Comparison of ENCODE assay signal across 17 cellular contexts in genomic region chr4:125433453-125433852, GRCh38.
DNase-seq lines count a peak whose midpoint lies in the region; ATAC-seq, FAIRE-seq and TF ChIP-seq lines count a peak whose summit lies in the region.
"Had no signal": no experiment of that assay in that cellular context is flagged by ENCODE, and none has a peak within 500 bp of the region (broad histone marks: within the 10 kb centered on the region; RNA-seq: fewer than 3 reads in every experiment).

No MANE protein-coding gene starts in this region.

- H3K36me3 Mint-ChIP-seq in astrocyte (ENCODE audit: low read depth, unreplicated experiment): no peaks in the 10 kb centered on the region
- peaks cover 7% of the 10 kb centered on the region for H3K36me3 Mint-ChIP-seq in natural killer cell
- H3K36me3 Mint-ChIP-seq: natural killer cell treated with Interleukin-12 subunit alpha and Interleukin-12 subunit beta and Interleukin-15 and Interleukin-18, amount 100 ng/mL, for 72 hours had no signal

- H3K4me3 Mint-ChIP-seq in astrocyte (ENCODE audit: unreplicated experiment) (no peak overlapping the region), natural killer cell (no peak overlapping the region)
- H3K4me3 Mint-ChIP-seq: natural killer cell treated with Interleukin-12 subunit alpha and Interleukin-12 subunit beta and Interleukin-15 and Interleukin-18, amount 100 ng/mL, for 72 hours had no signal

- H3K79me2 ChIP-seq in GM23248 (ENCODE audit: insufficient read depth) (no peaks in the 10 kb centered on the region), astrocyte (ENCODE audit: insufficient read depth, low read length) (no peaks in the 10 kb centered on the region), smooth muscle cell (ENCODE audit: low read depth) (no peaks in the 10 kb centered on the region)

- H3K4me1 ChIP-seq in GM23248 (ENCODE audit: insufficient read depth) (peaks cover 16% of the 10 kb centered on the region), astrocyte (ENCODE audit: insufficient read depth, low read length) (peaks cover 3% of the 10 kb centered on the region), smooth muscle cell (ENCODE audit: low read depth) (no peaks in the 10 kb centered on the region)
- H3K4me1 ChIP-seq: Peyer's patch, sigmoid colon had no signal

- 0 to 3% methylated on average over 2 of the region's 2 CpGs for WGBS in GM23248 (ENCODE audit: low coverage in 1 of 2, low lambda C conversion rate in 2 of 2, missing lambda C conversion rate in 2 of 2), 2 experiments
- 17% methylated on average over 2 of the region's 2 CpGs for WGBS in smooth muscle cell (ENCODE audit: low lambda C conversion rate)

- H3K9ac ChIP-seq in GM23248: peak overlapping the region; percentile 33; the same call in 1 of the 2 replicates
- H3K9ac ChIP-seq in astrocyte (ENCODE audit: low read length): no peak overlapping the region
- no peak overlapping the region for H3K9ac ChIP-seq in smooth muscle cell (ENCODE audit: low read depth)

- peak overlapping the region; percentile 40 for H3K4me2 ChIP-seq in GM23248 (ENCODE audit: unreplicated experiment)
- H3K4me2 ChIP-seq in astrocyte (ENCODE audit: low read length): peak overlapping the region; percentile 21
- peak overlapping the region; percentile 66 for H3K4me2 ChIP-seq in smooth muscle cell

- no peaks in the 10 kb centered on the region for H3K27me3 Mint-ChIP-seq in astrocyte (ENCODE audit: low read depth, unreplicated experiment)
- H3K27me3 Mint-ChIP-seq in natural killer cell (ENCODE audit: low read depth in 2 of 2): no peaks in the 10 kb centered on the region
- H3K27me3 Mint-ChIP-seq: natural killer cell treated with Interleukin-12 subunit alpha and Interleukin-12 subunit beta and Interleukin-15 and Interleukin-18, amount 100 ng/mL, for 72 hours had no signal

- intact Hi-C loops in natural killer cell (cut with micrococcal nuclease): no loop called here

- peaks cover 9% of the 10 kb centered on the region for H3K4me1 Mint-ChIP-seq in astrocyte (ENCODE audit: low read depth, unreplicated experiment)
- H3K4me1 Mint-ChIP-seq in natural killer cell: no peaks in the 10 kb centered on the region

- H3K27ac ChIP-seq in GM23248 (peak overlapping the region; percentile 78), astrocyte (ENCODE audit: low read depth, low read length) (peak overlapping the region; percentile 31), smooth muscle cell (ENCODE audit: low read depth) (peak overlapping the region; percentile 56)

- H2AFZ ChIP-seq in GM23248: no peak overlapping the region
- no peak overlapping the region for H2AFZ ChIP-seq in astrocyte (ENCODE audit: low read depth, low read length)
- H2AFZ ChIP-seq in smooth muscle cell (ENCODE audit: low read depth): no peak overlapping the region

- no peak overlapping the region for H3K27ac Mint-ChIP-seq in astrocyte (ENCODE audit: unreplicated experiment)
- no peak overlapping the region for H3K27ac Mint-ChIP-seq in natural killer cell
- H3K27ac Mint-ChIP-seq: natural killer cell treated with Interleukin-12 subunit alpha and Interleukin-12 subunit beta and Interleukin-15 and Interleukin-18, amount 100 ng/mL, for 72 hours had no signal

- H3K27me3 ChIP-seq in GM23248 (replicated peaks; ENCODE audit: insufficient read depth): no peaks in the 10 kb centered on the region
- no peaks in the 10 kb centered on the region for H3K27me3 ChIP-seq in astrocyte (ENCODE audit: insufficient read depth, low read length)
- H3K27me3 ChIP-seq in smooth muscle cell (ENCODE audit: low read depth): no peaks in the 10 kb centered on the region
- H3K27me3 ChIP-seq: heart left ventricle, Peyer's patch, sigmoid colon had no signal

- no peaks in the 10 kb centered on the region for H3K9me2 ChIP-seq in GM23248 (ENCODE audit: insufficient read depth)

- H3F3A ChIP-seq in GM23248 (ENCODE audit: insufficient read depth) (peaks cover 18% of the 10 kb centered on the region), smooth muscle cell (ENCODE audit: low read depth) (peaks cover 4% of the 10 kb centered on the region)

- no peaks in the 10 kb centered on the region for H3K9me3 ChIP-seq in GM23248 (ENCODE audit: low read depth)
- no peaks in the 10 kb centered on the region for H3K9me3 ChIP-seq in astrocyte (ENCODE audit: insufficient read depth, low read depth, low read length)
- no peaks in the 10 kb centered on the region for H3K9me3 ChIP-seq in smooth muscle cell (replicated peaks; ENCODE audit: low read depth)
- H3K9me3 ChIP-seq: heart left ventricle, Peyer's patch, sigmoid colon had no signal

- peaks cover 5% of the 10 kb centered on the region; the same call in 1 of the 2 replicates for H3K36me3 ChIP-seq in GM23248 (ENCODE audit: low read depth)
- no peaks in the 10 kb centered on the region for H3K36me3 ChIP-seq in astrocyte (ENCODE audit: insufficient read depth, low read length)
- H3K36me3 ChIP-seq in smooth muscle cell (ENCODE audit: low read depth): no peaks in the 10 kb centered on the region
- H3K36me3 ChIP-seq: Peyer's patch had no signal

- in situ Hi-C loops in GM23248 (cut with MboI): no loop called here

- DNase-seq in GM23248 (peak; percentile 59), astrocyte (ENCODE audit: low read depth) (peak; percentile 94), foreskin fibroblast (peak; percentile 39 to 62), smooth muscle cell (lab: John Stamatoyannopoulos, UW; ENCODE audit: unreplicated experiment) (no peak), natural killer cell (no peak), cerebellar nuclear complex (lab: John Stamatoyannopoulos, UW) (no peak), NCI-H187 treated with DMSO at 0.1 percent for 48 hours (lab: John Stamatoyannopoulos, UW) (no peak)
- DNase-seq: activated T-cell treated with anti-CD3 and anti-CD28 coated beads, Interleukin-2, amount 50 U/mL, for 1 hour; COR-L47; GOT3; heart left ventricle; NCI-H1436 treated with DMSO at 0.1 percent for 48 hours; NCI-H524; Peyer's patch; sigmoid colon; stimulated activated naive CD8-positive, alpha-beta T cell treated with anti-CD3 and anti-CD28 coated beads, Interleukin-15, Interleukin-2, amounts not matched to agents 100 U/mL and 50 U/mL, for 24 hours had no signal

- no peaks in the 10 kb centered on the region for H3K9me3 Mint-ChIP-seq in astrocyte (ENCODE audit: unreplicated experiment)
- peaks cover 0 to 3% of the 10 kb centered on the region in 2 donors for H3K9me3 Mint-ChIP-seq in natural killer cell

- H3K4me3 ChIP-seq in GM23248 (peak overlapping the region; percentile 3; the same call in 1 of the 2 replicates), astrocyte (ENCODE audit: insufficient read depth, low read depth, low read length) (no peak overlapping the region), foreskin fibroblast (ENCODE audit: low read depth in 1 of 2, low read length in 2 of 2) (no peak overlapping the region), smooth muscle cell (no peak overlapping the region)
- H3K4me3 ChIP-seq: heart left ventricle, Peyer's patch, sigmoid colon had no signal

- TF ChIP-seq CTCF in astrocyte (IDR thresholded peaks at IDR 0.05; ENCODE audit: insufficient read depth, low read depth, low read length): no peak
- no peak for TF ChIP-seq CTCF in foreskin fibroblast (IDR thresholded peaks at IDR 0.05; ENCODE audit: low read depth, low read length)
- no peak for TF ChIP-seq CTCF in smooth muscle cell (IDR thresholded peaks at IDR 0.05; ENCODE audit: borderline replicate concordance, insufficient read depth, poor library complexity, severe bottlenecking)
- no peak for TF ChIP-seq CTCF in natural killer cell (IDR thresholded peaks at IDR 0.05)

- FAIRE-seq in astrocyte (lab: Jason Lieb, UNC): peak; percentile 55

- ATAC-seq in natural killer cell: no peak
- ATAC-seq: natural killer cell treated with Interleukin-12 subunit alpha and Interleukin-12 subunit beta and Interleukin-15 and Interleukin-18, amount 100 ng/mL, for 72 hours; stimulated activated naive CD8-positive, alpha-beta T cell treated with anti-CD3 and anti-CD28 coated beads, Interleukin-15, Interleukin-2, amounts not matched to agents 100 U/mL and 50 U/mL, for 24 hours had no signal

- H4K20me1 ChIP-seq in GM23248 (ENCODE audit: insufficient read depth): no peaks in the 10 kb centered on the region
- no peaks in the 10 kb centered on the region for H4K20me1 ChIP-seq in astrocyte (ENCODE audit: insufficient read depth, low read length)
- no peaks in the 10 kb centered on the region for H4K20me1 ChIP-seq in smooth muscle cell (ENCODE audit: low read depth)

Comparison
In these comparisons a context has a peak if more than half of its experiments do, and no peak if none do; other contexts are left out.
1. DNase-seq: peak in GM23248 (single experiment), astrocyte (single experiment) and foreskin fibroblast (2 of 2); none in smooth muscle cell (single experiment), natural killer cell (single experiment), cerebellar nuclear complex (0 of 2) and NCI-H187 treated with DMSO at 0.1 percent for 48 hours (single experiment).
2. Peak in every context shown above with its lines, with median percentiles within 50 percentile points of each other: H3K27ac ChIP-seq and H3K4me2 ChIP-seq.